In genomic region chr14:84323450-84323849, GRCh38 we compare ENCODE assay signal across 16 cellular contexts.
"Had no signal": no experiment of that assay in that cellular context is flagged by ENCODE, and none has a peak within 500 bp of the region (broad histone marks: within the 10 kb centered on the region; RNA-seq: fewer than 3 reads in every experiment).

No MANE protein-coding gene starts in this region.

- H3K27me3 Mint-ChIP-seq: activated naive CD8-positive, alpha-beta T cell treated with anti-CD3 and anti-CD28 coated beads for 36 hours; activated T-helper 17 cell treated with anti-CD3 and anti-CD28 coated beads, Interleukin-2, amount 50 U/mL, for 72 hours; effector memory CD8-positive, alpha-beta T cell had no signal

- H3K27ac Mint-ChIP-seq: activated naive CD8-positive, alpha-beta T cell treated with anti-CD3 and anti-CD28 coated beads for 36 hours; activated T-helper 17 cell treated with anti-CD3 and anti-CD28 coated beads, Interleukin-2, amount 50 U/mL, for 72 hours; effector memory CD8-positive, alpha-beta T cell; natural killer cell; T-helper 2 cell treated with Interferon-gamma antibody and Interleukin-4, amounts not matched to agents 5 μg/mL and 100 μg/mL, for 36 hours had no signal

- H3K4me3 Mint-ChIP-seq: activated naive CD8-positive, alpha-beta T cell treated with anti-CD3 and anti-CD28 coated beads for 36 hours; activated T-helper 17 cell treated with anti-CD3 and anti-CD28 coated beads, Interleukin-2, amount 50 U/mL, for 72 hours; effector memory CD8-positive, alpha-beta T cell; natural killer cell; T-helper 2 cell treated with Interferon-gamma antibody and Interleukin-4, amounts not matched to agents 5 μg/mL and 100 μg/mL, for 36 hours had no signal

- DNase-seq: activated CD4-positive, alpha-beta T cell treated with anti-CD3 and anti-CD28 coated beads for 1 hour; activated naive CD8-positive, alpha-beta T cell treated with anti-CD3 and anti-CD28 coated beads for 36 hours; activated T-cell treated with anti-CD3 and anti-CD28 coated beads, Interleukin-2, amount 50 U/mL, for 1 hour; central memory CD4-positive, alpha-beta T cell; dorsolateral prefrontal cortex; effector memory CD8-positive, alpha-beta T cell; esophagus squamous epithelium; midbrain; natural killer cell; stimulated activated CD4-positive, alpha-beta T cell treated with anti-CD3 and anti-CD28 coated beads, Interleukin-2, amount 100 ng/mL, for 48 hours; stimulated activated naive CD4-positive, alpha-beta T cell; upper lobe of left lung had no signal

- H3K4me1 Mint-ChIP-seq: activated naive CD8-positive, alpha-beta T cell treated with anti-CD3 and anti-CD28 coated beads for 36 hours; activated T-helper 17 cell treated with anti-CD3 and anti-CD28 coated beads, Interleukin-2, amount 50 U/mL, for 72 hours; natural killer cell had no signal

- H3K36me3 Mint-ChIP-seq: activated naive CD8-positive, alpha-beta T cell treated with anti-CD3 and anti-CD28 coated beads for 36 hours; natural killer cell had no signal

- ATAC-seq: activated T-helper 17 cell treated with anti-CD3 and anti-CD28 coated beads, Interleukin-2, amount 50 U/mL, for 72 hours; effector memory CD8-positive, alpha-beta T cell; gastroesophageal sphincter; left lobe of liver; natural killer cell had no signal
